Comparison of ENCODE assay signal across 1 cellular context in genomic region chr5:172773481-172774469, GRCh38.
A peak's percentile ranks its signal among the peaks of the same experiment; 100 is the strongest.
TF ChIP-seq lines count a peak whose summit lies in the region.

No MANE protein-coding gene starts in this region.

TF ChIP-seq in HepG2, 621 proteins besides CTCF, POLR2A, EP300 and RAD21 (continued from another document and continues in another):
- TF ChIP-seq, protein P1, sequence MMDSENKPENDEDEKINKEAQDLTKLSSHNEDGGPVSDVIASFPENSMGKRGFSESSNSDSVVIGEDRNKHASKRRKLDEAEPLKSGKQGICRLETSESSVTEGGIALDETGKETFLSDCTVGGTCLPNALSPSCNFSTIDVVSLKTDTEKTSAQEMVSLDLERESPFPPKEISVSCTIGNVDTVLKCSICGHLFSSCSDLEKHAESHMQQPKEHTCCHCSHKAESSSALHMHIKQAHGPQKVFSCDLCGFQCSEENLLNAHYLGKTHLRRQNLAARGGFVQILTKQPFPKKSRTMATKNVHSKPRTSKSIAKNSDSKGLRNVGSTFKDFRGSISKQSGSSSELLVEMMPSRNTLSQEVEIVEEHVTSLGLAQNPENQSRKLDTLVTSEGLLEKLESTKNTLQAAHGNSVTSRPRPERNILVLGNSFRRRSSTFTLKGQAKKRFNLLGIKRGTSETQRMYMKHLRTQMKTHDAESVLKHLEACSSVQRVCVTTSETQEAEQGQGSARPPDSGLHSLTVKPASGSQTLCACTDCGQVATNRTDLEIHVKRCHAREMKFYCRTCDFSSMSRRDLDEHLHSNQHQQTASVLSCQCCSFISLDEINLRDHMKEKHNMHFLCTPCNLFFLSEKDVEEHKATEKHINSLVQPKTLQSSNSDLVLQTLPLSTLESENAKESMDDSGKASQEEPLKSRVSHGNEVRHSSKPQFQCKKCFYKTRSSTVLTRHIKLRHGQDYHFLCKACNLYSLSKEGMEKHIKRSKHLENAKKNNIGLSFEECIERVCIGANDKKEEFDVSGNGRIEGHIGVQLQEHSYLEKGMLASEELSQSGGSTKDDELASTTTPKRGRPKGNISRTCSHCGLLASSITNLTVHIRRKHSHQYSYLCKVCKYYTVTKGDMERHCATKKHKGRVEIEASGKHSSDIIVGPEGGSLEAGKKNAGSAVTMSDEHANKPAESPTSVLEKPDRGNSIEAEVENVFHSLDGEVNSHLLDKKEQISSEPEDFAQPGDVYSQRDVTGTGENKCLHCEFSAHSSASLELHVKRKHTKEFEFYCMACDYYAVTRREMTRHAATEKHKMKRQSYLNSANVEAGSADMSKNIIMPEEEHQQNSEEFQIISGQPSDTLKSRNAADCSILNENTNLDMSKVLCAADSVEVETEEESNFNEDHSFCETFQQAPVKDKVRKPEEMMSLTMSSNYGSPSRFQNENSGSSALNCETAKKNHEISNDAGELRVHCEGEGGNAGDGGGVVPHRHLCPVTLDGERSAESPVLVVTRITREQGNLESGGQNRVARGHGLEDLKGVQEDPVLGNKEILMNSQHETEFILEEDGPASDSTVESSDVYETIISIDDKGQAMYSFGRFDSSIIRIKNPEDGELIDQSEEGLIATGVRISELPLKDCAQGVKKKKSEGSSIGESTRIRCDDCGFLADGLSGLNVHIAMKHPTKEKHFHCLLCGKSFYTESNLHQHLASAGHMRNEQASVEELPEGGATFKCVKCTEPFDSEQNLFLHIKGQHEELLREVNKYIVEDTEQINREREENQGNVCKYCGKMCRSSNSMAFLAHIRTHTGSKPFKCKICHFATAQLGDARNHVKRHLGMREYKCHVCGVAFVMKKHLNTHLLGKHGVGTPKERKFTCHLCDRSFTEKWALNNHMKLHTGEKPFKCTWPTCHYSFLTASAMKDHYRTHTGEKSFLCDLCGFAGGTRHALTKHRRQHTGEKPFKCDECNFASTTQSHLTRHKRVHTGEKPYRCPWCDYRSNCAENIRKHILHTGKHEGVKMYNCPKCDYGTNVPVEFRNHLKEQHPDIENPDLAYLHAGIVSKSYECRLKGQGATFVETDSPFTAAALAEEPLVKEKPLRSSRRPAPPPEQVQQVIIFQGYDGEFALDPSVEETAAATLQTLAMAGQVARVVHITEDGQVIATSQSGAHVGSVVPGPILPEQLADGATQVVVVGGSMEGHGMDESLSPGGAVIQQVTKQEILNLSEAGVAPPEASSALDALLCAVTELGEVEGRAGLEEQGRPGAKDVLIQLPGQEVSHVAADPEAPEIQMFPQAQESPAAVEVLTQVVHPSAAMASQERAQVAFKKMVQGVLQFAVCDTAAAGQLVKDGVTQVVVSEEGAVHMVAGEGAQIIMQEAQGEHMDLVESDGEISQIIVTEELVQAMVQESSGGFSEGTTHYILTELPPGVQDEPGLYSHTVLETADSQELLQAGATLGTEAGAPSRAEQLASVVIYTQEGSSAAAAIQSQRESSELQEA (CRISPR knock-in tag; IDR thresholded peaks at IDR 0.05; ENCODE audit: not compliant biosample characterization) = no peak
- TF ChIP-seq, protein P2, sequence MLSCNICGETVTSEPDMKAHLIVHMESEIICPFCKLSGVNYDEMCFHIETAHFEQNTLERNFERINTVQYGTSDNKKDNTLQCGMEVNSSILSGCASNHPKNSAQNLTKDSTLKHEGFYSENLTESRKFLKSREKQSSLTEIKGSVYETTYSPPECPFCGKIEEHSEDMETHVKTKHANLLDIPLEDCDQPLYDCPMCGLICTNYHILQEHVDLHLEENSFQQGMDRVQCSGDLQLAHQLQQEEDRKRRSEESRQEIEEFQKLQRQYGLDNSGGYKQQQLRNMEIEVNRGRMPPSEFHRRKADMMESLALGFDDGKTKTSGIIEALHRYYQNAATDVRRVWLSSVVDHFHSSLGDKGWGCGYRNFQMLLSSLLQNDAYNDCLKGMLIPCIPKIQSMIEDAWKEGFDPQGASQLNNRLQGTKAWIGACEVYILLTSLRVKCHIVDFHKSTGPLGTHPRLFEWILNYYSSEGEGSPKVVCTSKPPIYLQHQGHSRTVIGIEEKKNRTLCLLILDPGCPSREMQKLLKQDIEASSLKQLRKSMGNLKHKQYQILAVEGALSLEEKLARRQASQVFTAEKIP (CRISPR knock-in tag; IDR thresholded peaks at IDR 0.05; ENCODE audit: borderline replicate concordance) = no peak
- TF ChIP-seq NFKB2 (CRISPR knock-in tag; IDR thresholded peaks at IDR 0.05; ENCODE audit: borderline replicate concordance) = no peak
- TF ChIP-seq, protein P3, sequence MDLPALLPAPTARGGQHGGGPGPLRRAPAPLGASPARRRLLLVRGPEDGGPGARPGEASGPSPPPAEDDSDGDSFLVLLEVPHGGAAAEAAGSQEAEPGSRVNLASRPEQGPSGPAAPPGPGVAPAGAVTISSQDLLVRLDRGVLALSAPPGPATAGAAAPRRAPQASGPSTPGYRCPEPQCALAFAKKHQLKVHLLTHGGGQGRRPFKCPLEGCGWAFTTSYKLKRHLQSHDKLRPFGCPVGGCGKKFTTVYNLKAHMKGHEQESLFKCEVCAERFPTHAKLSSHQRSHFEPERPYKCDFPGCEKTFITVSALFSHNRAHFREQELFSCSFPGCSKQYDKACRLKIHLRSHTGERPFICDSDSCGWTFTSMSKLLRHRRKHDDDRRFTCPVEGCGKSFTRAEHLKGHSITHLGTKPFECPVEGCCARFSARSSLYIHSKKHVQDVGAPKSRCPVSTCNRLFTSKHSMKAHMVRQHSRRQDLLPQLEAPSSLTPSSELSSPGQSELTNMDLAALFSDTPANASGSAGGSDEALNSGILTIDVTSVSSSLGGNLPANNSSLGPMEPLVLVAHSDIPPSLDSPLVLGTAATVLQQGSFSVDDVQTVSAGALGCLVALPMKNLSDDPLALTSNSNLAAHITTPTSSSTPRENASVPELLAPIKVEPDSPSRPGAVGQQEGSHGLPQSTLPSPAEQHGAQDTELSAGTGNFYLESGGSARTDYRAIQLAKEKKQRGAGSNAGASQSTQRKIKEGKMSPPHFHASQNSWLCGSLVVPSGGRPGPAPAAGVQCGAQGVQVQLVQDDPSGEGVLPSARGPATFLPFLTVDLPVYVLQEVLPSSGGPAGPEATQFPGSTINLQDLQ (CRISPR knock-in tag; IDR thresholded peaks at IDR 0.05) = no peak
- TF ChIP-seq ZNF264 (CRISPR knock-in tag; IDR thresholded peaks at IDR 0.05) = no peak
- no peak for TF ChIP-seq ISX (CRISPR knock-in tag; conservative IDR thresholded peaks at IDR 0.05)
- no peak for TF ChIP-seq ZNF879 (CRISPR knock-in tag; IDR thresholded peaks at IDR 0.05)
- TF ChIP-seq FIP1L1 (IDR thresholded peaks at IDR 0.05; ENCODE audit: borderline replicate concordance, insufficient read depth, low read depth, low read length) = no peak
- TF ChIP-seq ZNF724P (CRISPR knock-in tag; IDR thresholded peaks at IDR 0.05; ENCODE audit: borderline replicate concordance) = 0 out of 2 replicates have a peak, but pooled peaks have one; percentile 24
- TF ChIP-seq IRF1 (CRISPR knock-in tag; IDR thresholded peaks at IDR 0.05; ENCODE audit: low read depth) = no peak
- TF ChIP-seq, protein P4, sequence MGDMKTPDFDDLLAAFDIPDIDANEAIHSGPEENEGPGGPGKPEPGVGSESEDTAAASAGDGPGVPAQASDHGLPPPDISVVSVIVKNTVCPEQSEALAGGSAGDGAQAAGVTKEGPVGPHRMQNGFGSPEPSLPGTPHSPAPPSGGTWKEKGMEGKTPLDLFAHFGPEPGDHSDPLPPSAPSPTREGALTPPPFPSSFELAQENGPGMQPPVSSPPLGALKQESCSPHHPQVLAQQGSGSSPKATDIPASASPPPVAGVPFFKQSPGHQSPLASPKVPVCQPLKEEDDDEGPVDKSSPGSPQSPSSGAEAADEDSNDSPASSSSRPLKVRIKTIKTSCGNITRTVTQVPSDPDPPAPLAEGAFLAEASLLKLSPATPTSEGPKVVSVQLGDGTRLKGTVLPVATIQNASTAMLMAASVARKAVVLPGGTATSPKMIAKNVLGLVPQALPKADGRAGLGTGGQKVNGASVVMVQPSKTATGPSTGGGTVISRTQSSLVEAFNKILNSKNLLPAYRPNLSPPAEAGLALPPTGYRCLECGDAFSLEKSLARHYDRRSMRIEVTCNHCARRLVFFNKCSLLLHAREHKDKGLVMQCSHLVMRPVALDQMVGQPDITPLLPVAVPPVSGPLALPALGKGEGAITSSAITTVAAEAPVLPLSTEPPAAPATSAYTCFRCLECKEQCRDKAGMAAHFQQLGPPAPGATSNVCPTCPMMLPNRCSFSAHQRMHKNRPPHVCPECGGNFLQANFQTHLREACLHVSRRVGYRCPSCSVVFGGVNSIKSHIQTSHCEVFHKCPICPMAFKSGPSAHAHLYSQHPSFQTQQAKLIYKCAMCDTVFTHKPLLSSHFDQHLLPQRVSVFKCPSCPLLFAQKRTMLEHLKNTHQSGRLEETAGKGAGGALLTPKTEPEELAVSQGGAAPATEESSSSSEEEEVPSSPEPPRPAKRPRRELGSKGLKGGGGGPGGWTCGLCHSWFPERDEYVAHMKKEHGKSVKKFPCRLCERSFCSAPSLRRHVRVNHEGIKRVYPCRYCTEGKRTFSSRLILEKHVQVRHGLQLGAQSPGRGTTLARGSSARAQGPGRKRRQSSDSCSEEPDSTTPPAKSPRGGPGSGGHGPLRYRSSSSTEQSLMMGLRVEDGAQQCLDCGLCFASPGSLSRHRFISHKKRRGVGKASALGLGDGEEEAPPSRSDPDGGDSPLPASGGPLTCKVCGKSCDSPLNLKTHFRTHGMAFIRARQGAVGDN (CRISPR knock-in tag; IDR thresholded peaks at IDR 0.05) = peak; percentile 64
- peak; percentile 5; the same call in 1 of the 2 replicates for TF ChIP-seq IRF2 (CRISPR knock-in tag; IDR thresholded peaks at IDR 0.05)
- TF ChIP-seq ZNF883 (CRISPR knock-in tag; IDR thresholded peaks at IDR 0.05; ENCODE audit: not compliant biosample characterization) = no peak
- TF ChIP-seq, protein P5, sequence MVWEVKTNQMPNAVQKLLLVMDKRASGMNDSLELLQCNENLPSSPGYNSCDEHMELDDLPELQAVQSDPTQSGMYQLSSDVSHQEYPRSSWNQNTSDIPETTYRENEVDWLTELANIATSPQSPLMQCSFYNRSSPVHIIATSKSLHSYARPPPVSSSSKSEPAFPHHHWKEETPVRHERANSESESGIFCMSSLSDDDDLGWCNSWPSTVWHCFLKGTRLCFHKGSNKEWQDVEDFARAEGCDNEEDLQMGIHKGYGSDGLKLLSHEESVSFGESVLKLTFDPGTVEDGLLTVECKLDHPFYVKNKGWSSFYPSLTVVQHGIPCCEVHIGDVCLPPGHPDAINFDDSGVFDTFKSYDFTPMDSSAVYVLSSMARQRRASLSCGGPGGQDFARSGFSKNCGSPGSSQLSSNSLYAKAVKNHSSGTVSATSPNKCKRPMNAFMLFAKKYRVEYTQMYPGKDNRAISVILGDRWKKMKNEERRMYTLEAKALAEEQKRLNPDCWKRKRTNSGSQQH (CRISPR knock-in tag; IDR thresholded peaks at IDR 0.05; ENCODE audit: low read depth) = no peak
- peak; percentile 63 for TF ChIP-seq ZFX (CRISPR knock-in tag; IDR thresholded peaks at IDR 0.05; ENCODE audit: low read depth)
- TF ChIP-seq GFI1 (CRISPR knock-in tag; IDR thresholded peaks at IDR 0.05; ENCODE audit: borderline replicate concordance) = peak; percentile 93
- TF ChIP-seq FOXA1 (IDR thresholded peaks at IDR 0.05) = no peak
- peak; percentile 36; the same call in 1 of the 2 replicates for TF ChIP-seq FOXA1 (CRISPR knock-in tag; IDR thresholded peaks at IDR 0.05)
- TF ChIP-seq NAIF1 (CRISPR knock-in tag; IDR thresholded peaks at IDR 0.05; ENCODE audit: borderline replicate concordance) = no peak
- peak; percentile 62; the same call in 1 of the 2 replicates for TF ChIP-seq ZSCAN25 (CRISPR knock-in tag; IDR thresholded peaks at IDR 0.05)
- 0 out of 2 replicates have a peak, but pooled peaks have one; percentile 4 for TF ChIP-seq PAXIP1 (CRISPR knock-in tag; conservative IDR thresholded peaks at IDR 0.05)
- 0 out of 2 replicates have a peak, but pooled peaks have one; percentile 15 for TF ChIP-seq FOXA3 (CRISPR knock-in tag; IDR thresholded peaks at IDR 0.05)
- no peak for TF ChIP-seq ZNF614 (CRISPR knock-in tag; IDR thresholded peaks at IDR 0.05; ENCODE audit: borderline replicate concordance)
- TF ChIP-seq ZNF775 (CRISPR knock-in tag; IDR thresholded peaks at IDR 0.05; ENCODE audit: borderline replicate concordance) = no peak
- TF ChIP-seq NCOA2 (CRISPR knock-in tag; IDR thresholded peaks at IDR 0.05) = no peak
- no peak for TF ChIP-seq RBFOX2 (IDR thresholded peaks at IDR 0.05; ENCODE audit: low read depth, low read length)
- no peak for TF ChIP-seq JUN (CRISPR knock-in tag; IDR thresholded peaks at IDR 0.05)
- TF ChIP-seq TCF7L2 (IDR thresholded peaks at IDR 0.05; ENCODE audit: low read depth, low read length) = no peak
- TF ChIP-seq ZNF121 (CRISPR knock-in tag; IDR thresholded peaks at IDR 0.05) = peak; percentile 73
- no peak for TF ChIP-seq ZNF572 (CRISPR knock-in tag; IDR thresholded peaks at IDR 0.05)
- TF ChIP-seq ZNF678 (CRISPR knock-in tag; IDR thresholded peaks at IDR 0.05) = no peak
- no peak for TF ChIP-seq ZNF260 (CRISPR knock-in tag; IDR thresholded peaks at IDR 0.05; ENCODE audit: borderline replicate concordance, low read depth)
- TF ChIP-seq BRD4 (CRISPR knock-in tag; IDR thresholded peaks at IDR 0.05) = 0 out of 2 replicates have a peak, but pooled peaks have one; percentile 34
- TF ChIP-seq NR2F1 (CRISPR knock-in tag; IDR thresholded peaks at IDR 0.05) = no peak
- no peak for TF ChIP-seq ZNF777 (CRISPR knock-in tag; IDR thresholded peaks at IDR 0.05)
- TF ChIP-seq ZKSCAN5 (CRISPR knock-in tag; IDR thresholded peaks at IDR 0.05) = no peak
- TF ChIP-seq ZNF589 (CRISPR knock-in tag; conservative IDR thresholded peaks at IDR 0.05) = no peak
